12 cellular contexts compared by ENCODE assay signal in genomic region chr2:63875758-63876710, GRCh38. TPM values are rescaled to one million over a fixed set of nuclear protein-coding genes. Genes with fewer than 3 reads are reported as not detected.
DNase-seq lines count a peak whose midpoint lies in the region; ATAC-seq and TF ChIP-seq lines count a peak whose summit lies in the region.
"Had no signal": no experiment of that assay in that cellular context is flagged by ENCODE, and none has a peak within 500 bp of the region (broad histone marks: within the 10 kb centered on the region; RNA-seq: fewer than 3 reads in every experiment).

No MANE protein-coding gene starts in this region.

- TF ChIP-seq POLR2A in testis (IDR thresholded peaks at IDR 0.05), result no peak

- 54 to 67% methylated on average over 7 of the region's 7 CpGs for WGBS in testis, 2 donors

- POLR2A ChIA-PET in activated CD4-positive, alpha-beta T cell treated with anti-CD3 and anti-CD28 coated beads for 36 hours (lab: Charles Lee), result no interaction called here

- no peaks in the 10 kb centered on the region for H3K27me3 ChIP-seq in left lung
- no peaks in the 10 kb centered on the region for H3K27me3 ChIP-seq in testis

- no peaks in the 10 kb centered on the region for H3K27me3 Mint-ChIP-seq in activated CD4-positive, alpha-beta T cell treated with anti-CD3 and anti-CD28 coated beads for 36 hours
- H3K27me3 Mint-ChIP-seq in activated CD4-positive, alpha-beta T cell treated with anti-CD3 and anti-CD28 coated beads, Interleukin-2, amount 10 ng/mL, durations not matched to agents 24 days and 14 days, result no peaks in the 10 kb centered on the region
- no peaks in the 10 kb centered on the region for H3K27me3 Mint-ChIP-seq in central memory CD8-positive, alpha-beta T cell
- H3K27me3 Mint-ChIP-seq: activated naive CD8-positive, alpha-beta T cell treated with anti-CD3 and anti-CD28 coated beads, Interleukin-2, amount 10 ng/mL, durations not matched to agents 7 days and 5 days had no signal

- no peak for TF ChIP-seq CTCF in left lung (IDR thresholded peaks at IDR 0.05)
- TF ChIP-seq CTCF in testis (IDR thresholded peaks at IDR 0.05), result no peak

- peaks cover 9 to 22% of the 10 kb centered on the region in 2 donors for H3K4me1 ChIP-seq in left lung
- H3K4me1 ChIP-seq in testis, result peaks cover 11% of the 10 kb centered on the region

- H3K27ac Mint-ChIP-seq in activated CD4-positive, alpha-beta T cell treated with anti-CD3 and anti-CD28 coated beads for 36 hours, result peak overlapping the region; percentile 7
- H3K27ac Mint-ChIP-seq in activated CD4-positive, alpha-beta T cell treated with anti-CD3 and anti-CD28 coated beads, Interleukin-2, amount 10 ng/mL, durations not matched to agents 24 days and 14 days, result no peak overlapping the region
- H3K27ac Mint-ChIP-seq in central memory CD8-positive, alpha-beta T cell (ENCODE audit: low read depth), result peak overlapping the region; percentile 24
- H3K27ac Mint-ChIP-seq: activated naive CD8-positive, alpha-beta T cell treated with anti-CD3 and anti-CD28 coated beads, Interleukin-2, amount 10 ng/mL, durations not matched to agents 7 days and 5 days had no signal

- CTCF ChIA-PET in activated CD4-positive, alpha-beta T cell treated with anti-CD3 and anti-CD28 coated beads for 36 hours (lab: Charles Lee), result interaction anchor here (0.8 to 1.7 kb wide), 3 partner anchors 10 to 15 kb away, joined by 3 to 7 read pairs (median 6); no protein-coding TSS in a partner anchor

- H3K9me3 ChIP-seq in left lung (no peaks in the 10 kb centered on the region), testis (no peaks in the 10 kb centered on the region)

- peaks cover 41% of the 10 kb centered on the region for H3K36me3 Mint-ChIP-seq in activated CD4-positive, alpha-beta T cell treated with anti-CD3 and anti-CD28 coated beads for 36 hours (ENCODE audit: low read depth)
- peaks cover 61% of the 10 kb centered on the region for H3K36me3 Mint-ChIP-seq in activated CD4-positive, alpha-beta T cell treated with anti-CD3 and anti-CD28 coated beads, Interleukin-2, amount 10 ng/mL, durations not matched to agents 24 days and 14 days (ENCODE audit: low read depth)
- peaks cover 14% of the 10 kb centered on the region for H3K36me3 Mint-ChIP-seq in central memory CD8-positive, alpha-beta T cell (ENCODE audit: insufficient read depth)

- H3K4me1 Mint-ChIP-seq in activated CD4-positive, alpha-beta T cell treated with anti-CD3 and anti-CD28 coated beads for 36 hours, result peaks cover 27% of the 10 kb centered on the region
- H3K4me1 Mint-ChIP-seq in activated CD4-positive, alpha-beta T cell treated with anti-CD3 and anti-CD28 coated beads, Interleukin-2, amount 10 ng/mL, durations not matched to agents 24 days and 14 days, result peaks cover 16% of the 10 kb centered on the region
- peaks cover 47% of the 10 kb centered on the region for H3K4me1 Mint-ChIP-seq in central memory CD8-positive, alpha-beta T cell

- intact Hi-C loops in activated CD4-positive, alpha-beta T cell treated with anti-CD3 and anti-CD28 coated beads for 36 hours (cut with DNase I, micrococcal nuclease), result no loop called here
- intact Hi-C loops in activated CD4-positive, alpha-beta T cell treated with anti-CD3 and anti-CD28 coated beads, Interleukin-2, amount 10 ng/mL, durations not matched to agents 24 days and 14 days (cut with micrococcal nuclease), result no loop called here
- intact Hi-C loops in left lung (cut with DNase I) (no loop called here), testis (cut with DNase I; ENCODE audit: low total_unique reads) (no loop called here)

- no peak overlapping the region for H3K4me3 Mint-ChIP-seq in activated CD4-positive, alpha-beta T cell treated with anti-CD3 and anti-CD28 coated beads for 36 hours
- no peak overlapping the region for H3K4me3 Mint-ChIP-seq in activated CD4-positive, alpha-beta T cell treated with anti-CD3 and anti-CD28 coated beads, Interleukin-2, amount 10 ng/mL, durations not matched to agents 24 days and 14 days
- H3K4me3 Mint-ChIP-seq in central memory CD8-positive, alpha-beta T cell, result no peak overlapping the region
- H3K4me3 Mint-ChIP-seq: activated naive CD8-positive, alpha-beta T cell treated with anti-CD3 and anti-CD28 coated beads, Interleukin-2, amount 10 ng/mL, durations not matched to agents 7 days and 5 days had no signal

- no peak overlapping the region for H3K4me3 ChIP-seq in left lung
- H3K4me3 ChIP-seq in testis, result no peak overlapping the region

- ATAC-seq in activated CD4-positive, alpha-beta T cell treated with anti-CD3 and anti-CD28 coated beads for 36 hours, result peak; percentile 30
- ATAC-seq in central memory CD8-positive, alpha-beta T cell (replicated peaks; ENCODE audit: extremely low read depth, poor library complexity, severe bottlenecking), result no peak
- ATAC-seq in left lung (peak; percentile 80), GM19395 (IDR thresholded peaks at IDR 0.05; ENCODE audit: unreplicated experiment) (no peak), GM21515 (IDR thresholded peaks at IDR 0.05; ENCODE audit: unreplicated experiment) (no peak)

- peak overlapping the region; percentile 4 to 40 for H3K27ac ChIP-seq in left lung
- H3K27ac ChIP-seq in testis, result peak overlapping the region; percentile 33 to 46

- peaks cover 3% of the 10 kb centered on the region for H3K9me3 Mint-ChIP-seq in activated CD4-positive, alpha-beta T cell treated with anti-CD3 and anti-CD28 coated beads for 36 hours (ENCODE audit: low read depth)
- H3K9me3 Mint-ChIP-seq in activated CD4-positive, alpha-beta T cell treated with anti-CD3 and anti-CD28 coated beads, Interleukin-2, amount 10 ng/mL, durations not matched to agents 24 days and 14 days, result peaks cover 13% of the 10 kb centered on the region
- H3K9me3 Mint-ChIP-seq in central memory CD8-positive, alpha-beta T cell, result no peaks in the 10 kb centered on the region

- no peak for DNase-seq in activated CD4-positive, alpha-beta T cell treated with anti-CD3 and anti-CD28 coated beads for 36 hours
- DNase-seq in activated CD4-positive, alpha-beta T cell treated with anti-CD3 and anti-CD28 coated beads, Interleukin-2, amount 10 ng/mL, durations not matched to agents 24 days and 14 days, result no peak
- DNase-seq in central memory CD8-positive, alpha-beta T cell (ENCODE audit: low spot score in 2 of 2), result no peak
- DNase-seq in left lung, result no peak
- DNase-seq in testis, result no peak
- no peak for DNase-seq in SKM-1 (lab: John Stamatoyannopoulos, UW; ENCODE audit: unreplicated experiment)
- DNase-seq: activated CD4-positive, alpha-beta T cell treated with anti-CD3 and anti-CD28 coated beads for 4 hours; activated naive CD8-positive, alpha-beta T cell treated with anti-CD3 and anti-CD28 coated beads, Interleukin-2, amount 10 ng/mL, durations not matched to agents 7 days and 5 days; NCI-H510A; SHP77 treated with DMSO at 0.1 percent for 48 hours had no signal

- H3K36me3 ChIP-seq in left lung (peaks cover 0 to 36% of the 10 kb centered on the region in 2 donors), testis (ENCODE audit: low read depth, missing control alignments) (no peaks in the 10 kb centered on the region)

RNA-seq across cellular contexts. Expression of gene UGP2, which starts 34.3 kb away (rescaled TPM):
- total RNA-seq in activated CD4-positive, alpha-beta T cell treated with anti-CD3 and anti-CD28 coated beads for 36 hours, result 100 to 1,000 TPM in 1 of 2 experiments, 10 to 100 TPM in 1; 98.4 to 144 TPM
- total RNA-seq in activated CD4-positive, alpha-beta T cell treated with anti-CD3 and anti-CD28 coated beads, Interleukin-2, amount 10 ng/mL, durations not matched to agents 24 days and 14 days, result 66.3 and 66.5 TPM in 2 replicates
- total RNA-seq in left lung, result 100 to 1,000 TPM; 150 to 165 TPM
- 10 to 100 TPM; 51.7 to 52.9 TPM for total RNA-seq in testis
- polyA plus RNA-seq in testis (ENCODE audit: insufficient read depth, low read depth, low replicate concordance), result 70.3 TPM

Comparison
In these comparisons a context has a peak if more than half of its experiments do, and no peak if none do; other contexts are left out.
1. ATAC-seq: peak in activated CD4-positive, alpha-beta T cell treated with anti-CD3 and anti-CD28 coated beads for 36 hours (single experiment) and left lung (single experiment); none in central memory CD8-positive, alpha-beta T cell (single experiment), GM19395 (single experiment) and GM21515 (single experiment).